In the genomic region with DNA sequence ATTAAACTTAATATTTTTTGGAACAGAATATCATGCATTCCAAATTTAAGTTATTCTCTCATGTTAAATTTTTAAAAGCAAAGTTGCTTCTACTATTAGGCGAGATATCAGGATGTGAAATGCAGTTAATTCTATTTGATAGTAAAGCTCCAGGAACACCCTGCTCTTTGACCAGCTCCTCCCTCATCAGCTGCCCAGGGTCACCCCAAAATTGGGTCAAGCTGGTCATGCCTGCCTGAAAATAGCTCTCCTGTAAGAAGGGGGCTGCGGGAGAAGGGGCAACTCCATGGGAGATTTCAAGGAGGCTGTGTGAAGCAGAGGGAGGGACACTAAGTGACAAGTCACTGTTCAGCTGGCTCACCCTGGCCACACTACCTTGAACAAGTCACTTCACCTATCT, we compare ENCODE assay signal across 1 cellular context.
TF ChIP-seq lines count a peak whose summit lies in the region.

No MANE protein-coding gene starts in this region.

TF ChIP-seq in K562, 482 proteins besides CTCF, POLR2A, EP300 and RAD21:
- TF ChIP-seq MTA1 (IDR thresholded peaks at IDR 0.05; ENCODE audit: borderline replicate concordance) (no peak), ZNF695 (CRISPR knock-in tag; IDR thresholded peaks at IDR 0.05) (no peak), OTX1 (CRISPR knock-in tag; IDR thresholded peaks at IDR 0.05) (no peak), SOX6 (IDR thresholded peaks at IDR 0.05) (no peak), CBX8 (IDR thresholded peaks at IDR 0.05; ENCODE audit: borderline replicate concordance, extremely low read depth, low read depth, low read length, poor library complexity, severe bottlenecking) (no peak), ZNF347 (CRISPR knock-in tag; IDR thresholded peaks at IDR 0.05; ENCODE audit: low read depth) (no peak), BDP1 (IDR thresholded peaks at IDR 0.05; ENCODE audit: insufficient read depth, insufficient read length) (no peak), CSDE1 (IDR thresholded peaks at IDR 0.05) (no peak), BCOR (IDR thresholded peaks at IDR 0.05) (no peak), ZNF165 (CRISPR knock-in tag; IDR thresholded peaks at IDR 0.05; ENCODE audit: borderline replicate concordance) (no peak), NR2F6 (CRISPR knock-in tag; IDR thresholded peaks at IDR 0.05) (no peak), ZNF717 (CRISPR knock-in tag; IDR thresholded peaks at IDR 0.05) (no peak), ZNF780A (CRISPR knock-in tag; IDR thresholded peaks at IDR 0.05) (no peak), RBM14 (IDR thresholded peaks at IDR 0.05; ENCODE audit: borderline replicate concordance, insufficient read depth, low read depth, low read length) (no peak), HDAC2 (IDR thresholded peaks at IDR 0.05) (no peak)
- TF ChIP-seq, protein P1, sequence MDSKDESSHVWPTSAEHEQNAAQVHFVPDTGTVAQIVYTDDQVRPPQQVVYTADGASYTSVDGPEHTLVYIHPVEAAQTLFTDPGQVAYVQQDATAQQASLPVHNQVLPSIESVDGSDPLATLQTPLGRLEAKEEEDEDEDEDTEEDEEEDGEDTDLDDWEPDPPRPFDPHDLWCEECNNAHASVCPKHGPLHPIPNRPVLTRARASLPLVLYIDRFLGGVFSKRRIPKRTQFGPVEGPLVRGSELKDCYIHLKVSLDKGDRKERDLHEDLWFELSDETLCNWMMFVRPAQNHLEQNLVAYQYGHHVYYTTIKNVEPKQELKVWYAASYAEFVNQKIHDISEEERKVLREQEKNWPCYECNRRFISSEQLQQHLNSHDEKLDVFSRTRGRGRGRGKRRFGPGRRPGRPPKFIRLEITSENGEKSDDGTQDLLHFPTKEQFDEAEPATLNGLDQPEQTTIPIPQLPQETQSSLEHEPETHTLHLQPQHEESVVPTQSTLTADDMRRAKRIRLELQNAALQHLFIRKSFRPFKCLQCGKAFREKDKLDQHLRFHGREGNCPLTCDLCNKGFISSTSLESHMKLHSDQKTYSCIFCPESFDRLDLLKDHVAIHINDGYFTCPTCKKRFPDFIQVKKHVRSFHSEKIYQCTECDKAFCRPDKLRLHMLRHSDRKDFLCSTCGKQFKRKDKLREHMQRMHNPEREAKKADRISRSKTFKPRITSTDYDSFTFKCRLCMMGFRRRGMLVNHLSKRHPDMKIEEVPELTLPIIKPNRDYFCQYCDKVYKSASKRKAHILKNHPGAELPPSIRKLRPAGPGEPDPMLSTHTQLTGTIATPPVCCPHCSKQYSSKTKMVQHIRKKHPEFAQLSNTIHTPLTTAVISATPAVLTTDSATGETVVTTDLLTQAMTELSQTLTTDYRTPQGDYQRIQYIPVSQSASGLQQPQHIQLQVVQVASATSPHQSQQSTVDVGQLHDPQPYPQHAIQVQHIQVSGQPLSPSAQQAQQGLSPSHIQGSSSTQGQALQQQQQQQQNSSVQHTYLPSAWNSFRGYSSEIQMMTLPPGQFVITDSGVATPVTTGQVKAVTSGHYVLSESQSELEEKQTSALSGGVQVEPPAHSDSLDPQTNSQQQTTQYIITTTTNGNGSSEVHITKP (IDR thresholded peaks at IDR 0.05; ENCODE audit: partially characterized antibody) = no peak
- TF ChIP-seq, protein P2, sequence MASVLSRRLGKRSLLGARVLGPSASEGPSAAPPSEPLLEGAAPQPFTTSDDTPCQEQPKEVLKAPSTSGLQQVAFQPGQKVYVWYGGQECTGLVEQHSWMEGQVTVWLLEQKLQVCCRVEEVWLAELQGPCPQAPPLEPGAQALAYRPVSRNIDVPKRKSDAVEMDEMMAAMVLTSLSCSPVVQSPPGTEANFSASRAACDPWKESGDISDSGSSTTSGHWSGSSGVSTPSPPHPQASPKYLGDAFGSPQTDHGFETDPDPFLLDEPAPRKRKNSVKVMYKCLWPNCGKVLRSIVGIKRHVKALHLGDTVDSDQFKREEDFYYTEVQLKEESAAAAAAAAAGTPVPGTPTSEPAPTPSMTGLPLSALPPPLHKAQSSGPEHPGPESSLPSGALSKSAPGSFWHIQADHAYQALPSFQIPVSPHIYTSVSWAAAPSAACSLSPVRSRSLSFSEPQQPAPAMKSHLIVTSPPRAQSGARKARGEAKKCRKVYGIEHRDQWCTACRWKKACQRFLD (CRISPR knock-in tag; IDR thresholded peaks at IDR 0.05) = no peak
- TF ChIP-seq, protein P3, sequence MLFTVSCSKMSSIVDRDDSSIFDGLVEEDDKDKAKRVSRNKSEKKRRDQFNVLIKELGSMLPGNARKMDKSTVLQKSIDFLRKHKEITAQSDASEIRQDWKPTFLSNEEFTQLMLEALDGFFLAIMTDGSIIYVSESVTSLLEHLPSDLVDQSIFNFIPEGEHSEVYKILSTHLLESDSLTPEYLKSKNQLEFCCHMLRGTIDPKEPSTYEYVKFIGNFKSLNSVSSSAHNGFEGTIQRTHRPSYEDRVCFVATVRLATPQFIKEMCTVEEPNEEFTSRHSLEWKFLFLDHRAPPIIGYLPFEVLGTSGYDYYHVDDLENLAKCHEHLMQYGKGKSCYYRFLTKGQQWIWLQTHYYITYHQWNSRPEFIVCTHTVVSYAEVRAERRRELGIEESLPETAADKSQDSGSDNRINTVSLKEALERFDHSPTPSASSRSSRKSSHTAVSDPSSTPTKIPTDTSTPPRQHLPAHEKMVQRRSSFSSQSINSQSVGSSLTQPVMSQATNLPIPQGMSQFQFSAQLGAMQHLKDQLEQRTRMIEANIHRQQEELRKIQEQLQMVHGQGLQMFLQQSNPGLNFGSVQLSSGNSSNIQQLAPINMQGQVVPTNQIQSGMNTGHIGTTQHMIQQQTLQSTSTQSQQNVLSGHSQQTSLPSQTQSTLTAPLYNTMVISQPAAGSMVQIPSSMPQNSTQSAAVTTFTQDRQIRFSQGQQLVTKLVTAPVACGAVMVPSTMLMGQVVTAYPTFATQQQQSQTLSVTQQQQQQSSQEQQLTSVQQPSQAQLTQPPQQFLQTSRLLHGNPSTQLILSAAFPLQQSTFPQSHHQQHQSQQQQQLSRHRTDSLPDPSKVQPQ (CRISPR knock-in tag; IDR thresholded peaks at IDR 0.05; ENCODE audit: borderline replicate concordance) = no peak
- TF ChIP-seq, protein P4, sequence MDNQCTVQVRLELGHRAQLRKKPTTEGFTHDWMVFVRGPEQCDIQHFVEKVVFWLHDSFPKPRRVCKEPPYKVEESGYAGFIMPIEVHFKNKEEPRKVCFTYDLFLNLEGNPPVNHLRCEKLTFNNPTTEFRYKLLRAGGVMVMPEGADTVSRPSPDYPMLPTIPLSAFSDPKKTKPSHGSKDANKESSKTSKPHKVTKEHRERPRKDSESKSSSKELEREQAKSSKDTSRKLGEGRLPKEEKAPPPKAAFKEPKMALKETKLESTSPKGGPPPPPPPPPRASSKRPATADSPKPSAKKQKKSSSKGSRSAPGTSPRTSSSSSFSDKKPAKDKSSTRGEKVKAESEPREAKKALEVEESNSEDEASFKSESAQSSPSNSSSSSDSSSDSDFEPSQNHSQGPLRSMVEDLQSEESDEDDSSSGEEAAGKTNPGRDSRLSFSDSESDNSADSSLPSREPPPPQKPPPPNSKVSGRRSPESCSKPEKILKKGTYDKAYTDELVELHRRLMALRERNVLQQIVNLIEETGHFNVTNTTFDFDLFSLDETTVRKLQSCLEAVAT (IDR thresholded peaks at IDR 0.05) = no peak
TF ChIP-seq in K562: peak in this region for 0.
